In genomic region chr6:72646604-72647485, GRCh38 we compare ENCODE assay signal across 14 cellular contexts. TPM values are rescaled to one million over a fixed set of nuclear protein-coding genes. Genes with fewer than 3 reads are reported as not detected.
"Had no signal": no experiment of that assay in that cellular context is flagged by ENCODE, and none has a peak within 500 bp of the region (broad histone marks: within the 10 kb centered on the region; RNA-seq: fewer than 3 reads in every experiment).

No MANE protein-coding gene starts in this region.

- H3K36me3 Mint-ChIP-seq: activated CD4-positive, alpha-beta memory T cell treated with anti-CD3 and anti-CD28 coated beads for 36 hours; immature natural killer cell had no signal

- H3K9me3 Mint-ChIP-seq: activated CD4-positive, alpha-beta memory T cell treated with anti-CD3 and anti-CD28 coated beads for 36 hours; activated T-cell treated with anti-CD3 and anti-CD28 coated beads, Interleukin-2, amount 50 U/mL, for 4 hours; immature natural killer cell; T-helper 2 cell treated with Interferon-gamma antibody and Interleukin-4, amounts not matched to agents 5 μg/mL and 100 μg/mL, for 36 hours had no signal

- H2AFZ ChIP-seq: parathyroid adenoma had no signal

- FAIRE-seq: urothelium cell line had no signal

- H3K9me3 ChIP-seq: thyroid gland had no signal

- H3K79me2 ChIP-seq: parathyroid adenoma had no signal

- H3K27ac ChIP-seq: parathyroid adenoma, thyroid gland had no signal

- H3K27ac Mint-ChIP-seq: activated CD4-positive, alpha-beta memory T cell treated with anti-CD3 and anti-CD28 coated beads for 36 hours; immature natural killer cell; T-helper 2 cell treated with Interferon-gamma antibody and Interleukin-4, amounts not matched to agents 5 μg/mL and 100 μg/mL, for 36 hours had no signal

- H3K4me3 Mint-ChIP-seq: activated CD4-positive, alpha-beta memory T cell treated with anti-CD3 and anti-CD28 coated beads for 36 hours; activated T-cell treated with anti-CD3 and anti-CD28 coated beads, Interleukin-2, amount 50 U/mL, for 4 hours; immature natural killer cell; naive thymus-derived CD4-positive, alpha-beta T cell; T-helper 2 cell treated with Interferon-gamma antibody and Interleukin-4, amounts not matched to agents 5 μg/mL and 100 μg/mL, for 36 hours had no signal

- H3K4me3 ChIP-seq: thyroid gland had no signal

- H3K27me3 Mint-ChIP-seq: activated CD4-positive, alpha-beta memory T cell treated with anti-CD3 and anti-CD28 coated beads for 36 hours; naive thymus-derived CD4-positive, alpha-beta T cell had no signal

- ATAC-seq: activated T-cell treated with anti-CD3 and anti-CD28 coated beads, Interleukin-2, amount 50 U/mL, for 4 hours; naive thymus-derived CD4-positive, alpha-beta T cell had no signal

- H3K27me3 ChIP-seq: thyroid gland had no signal

- DNase-seq: activated CD4-positive, alpha-beta memory T cell treated with anti-CD3 and anti-CD28 coated beads for 36 hours; activated CD4-positive, CD25-positive, alpha-beta regulatory T cell treated with anti-CD3 and anti-CD28 coated beads, Interleukin-2, amount 50 U/mL, for 72 hours; activated T-cell treated with anti-CD3 and anti-CD28 coated beads, Interleukin-2, amount 50 U/mL, for 4 hours; caudate nucleus; cortex of kidney; effector memory CD4-positive, alpha-beta T cell; immature natural killer cell; naive thymus-derived CD4-positive, alpha-beta T cell; stimulated activated CD4-positive, alpha-beta T cell treated with anti-CD3 and anti-CD28 coated beads, Interleukin-4, amount 100 ng/mL, for 24 hours; thyroid gland had no signal

- H3K4me1 ChIP-seq: parathyroid adenoma had no signal

- H3K36me3 ChIP-seq: thyroid gland had no signal

- H3K9ac ChIP-seq: parathyroid adenoma had no signal

RNA-seq across cellular contexts. Expression of gene KCNQ5, which starts 25.0 kb away (rescaled TPM):
- total RNA-seq: lung microvascular endothelial cell had no signal
